Comparison of ENCODE assay signal across 15 cellular contexts in genomic region chr16:77787452-77787851, GRCh38. TPM values are rescaled to one million over a fixed set of nuclear protein-coding genes. Genes with fewer than 3 reads are reported as not detected.
"Had no signal": no experiment of that assay in that cellular context is flagged by ENCODE, and none has a peak within 500 bp of the region (broad histone marks: within the 10 kb centered on the region; RNA-seq: fewer than 3 reads in every experiment).

No MANE protein-coding gene starts in this region.

- H3K9me3 ChIP-seq: body of pancreas, left ventricle myocardium inferior, neutrophil, pancreas, stomach, upper lobe of left lung had no signal

- DNase-seq: activated CD4-positive, alpha-beta T cell treated with anti-CD3 and anti-CD28 coated beads for 36 hours; activated gamma-delta T cell treated with Interleukin-2 at 50 U/mL for 16 hours; left ventricle myocardium inferior; pancreas; small intestine; stimulated activated CD4-positive, alpha-beta T cell treated with anti-CD3 and anti-CD28 coated beads, Interleukin-4, amount 100 ng/mL, for 1 hour; stomach; upper lobe of left lung had no signal

- H3K4me1 ChIP-seq: foreskin keratinocyte had no signal

- H3K36me3 Mint-ChIP-seq: activated naive CD8-positive, alpha-beta T cell; stimulated activated effector memory CD8-positive, alpha-beta T cell treated with anti-CD3 and anti-CD28 coated beads, Interleukin-12 subunit alpha, Interleukin-12 subunit beta, amount 100 ng/mL, for 72 hours had no signal

- ATAC-seq: body of pancreas had no signal

- H3K9me3 Mint-ChIP-seq: stimulated activated effector memory CD8-positive, alpha-beta T cell treated with anti-CD3 and anti-CD28 coated beads, Interleukin-12 subunit alpha, Interleukin-12 subunit beta, amount 100 ng/mL, for 72 hours had no signal

- H3K27ac ChIP-seq: body of pancreas, foreskin keratinocyte, left ventricle myocardium inferior, neutrophil, pancreas, stomach, upper lobe of left lung had no signal

- H3K36me3 ChIP-seq: left ventricle myocardium inferior, neutrophil, pancreas, stomach, upper lobe of left lung had no signal

- H3K27ac Mint-ChIP-seq: activated CD4-positive, alpha-beta T cell treated with anti-CD3 and anti-CD28 coated beads for 36 hours; activated naive CD8-positive, alpha-beta T cell; stimulated activated effector memory CD8-positive, alpha-beta T cell treated with anti-CD3 and anti-CD28 coated beads, Interleukin-12 subunit alpha, Interleukin-12 subunit beta, amount 100 ng/mL, for 72 hours; WTC11 had no signal

- H3K4me3 ChIP-seq: body of pancreas had no signal

RNA-seq across cellular contexts. Expression of gene VAT1L, which starts 0.9 kb away (rescaled TPM):
- total RNA-seq: foreskin keratinocyte, myocyte had no signal
- polyA plus RNA-seq: foreskin keratinocyte had no signal
